ENCODE assay signal across 11 cellular contexts in the genomic region with DNA sequence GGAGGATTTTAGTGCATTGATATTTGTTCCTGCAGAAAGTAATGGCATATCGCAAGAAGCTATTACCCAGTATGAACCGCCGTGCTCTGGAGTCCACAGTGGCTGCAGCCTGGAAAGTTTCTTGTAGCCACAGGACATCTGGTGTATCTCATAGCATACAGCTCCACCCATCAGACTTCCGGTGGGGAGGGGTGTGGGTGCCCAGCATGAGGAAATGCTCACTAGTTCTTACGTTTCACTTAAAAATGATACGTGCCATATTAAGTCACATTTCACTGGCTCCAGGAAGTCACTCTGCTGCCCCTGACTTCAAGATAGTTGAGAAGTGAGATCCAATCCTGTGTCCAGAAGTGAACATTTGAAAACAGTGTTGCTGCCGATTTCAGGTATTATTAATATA.
A peak's percentile ranks its signal among the peaks of the same experiment; 100 is the strongest.
DNase-seq lines count a peak whose midpoint lies in the region; ATAC-seq, FAIRE-seq and TF ChIP-seq lines count a peak whose summit lies in the region.
"Had no signal": no experiment of that assay in that cellular context is flagged by ENCODE, and none has a peak within 500 bp of the region (broad histone marks: within the 10 kb centered on the region; RNA-seq: fewer than 3 reads in every experiment).

No MANE protein-coding gene starts in this region.

- H3K4me3 Mint-ChIP-seq in activated naive CD8-positive, alpha-beta T cell treated with anti-CD3 and anti-CD28 coated beads, Interleukin-2, amount 10 ng/mL, durations not matched to agents 7 days and 5 days: peak overlapping the region; percentile 13
- H3K4me3 Mint-ChIP-seq in activated naive CD8-positive, alpha-beta T cell treated with anti-CD3 and anti-CD28 coated beads for 36 hours: no peak overlapping the region
- H3K4me3 Mint-ChIP-seq in stimulated activated memory B cell treated with anti-CD40 and anti-IgM and Interleukin-4, amounts not matched to agents 10 μg/mL and 1 μg/mL and 100 μg/mL, for 72 hours: no peak overlapping the region
- H3K4me3 Mint-ChIP-seq in effector memory CD8-positive, alpha-beta T cell: no peak overlapping the region

- H3K4me1 ChIP-seq in OCI-LY3 (ENCODE audit: low read length): no peaks in the 10 kb centered on the region
- H3K4me1 ChIP-seq in endothelial cell of umbilical vein (ENCODE audit: control insufficient read depth, extremely low read depth, insufficient read depth, low read length): no peaks in the 10 kb centered on the region
- H3K4me1 ChIP-seq in mammary epithelial cell (ENCODE audit: insufficient read depth, low read length): no peaks in the 10 kb centered on the region
- H3K4me1 ChIP-seq: SJSA1 had no signal

- intact Hi-C loops in endothelial cell of umbilical vein (cut with micrococcal nuclease): no loop called here
- intact Hi-C loops in mammary epithelial cell (cut with micrococcal nuclease): no loop called here

- ATAC-seq in activated naive CD8-positive, alpha-beta T cell treated with anti-CD3 and anti-CD28 coated beads, Interleukin-2, amount 10 ng/mL, durations not matched to agents 7 days and 5 days (ENCODE audit: low read depth): peak; percentile 52
- ATAC-seq in stimulated activated memory B cell treated with anti-CD40 and anti-IgM and Interleukin-4, amounts not matched to agents 10 μg/mL and 1 μg/mL and 100 μg/mL, for 72 hours: peak; percentile 57
- no peak for ATAC-seq in effector memory CD8-positive, alpha-beta T cell (replicated peaks)

- dilution Hi-C loops in endothelial cell of umbilical vein (cut with MboI; ENCODE audit: extremely low pct_ligation_motif_present, low sequenced_read_pairs): no loop called here
- dilution Hi-C loops in mammary epithelial cell (cut with HindIII; ENCODE audit: low sequenced_read_pairs): no loop called here

- in situ Hi-C loops in brain microvascular endothelial cell (cut with HindIII; ENCODE audit: low pct_ligation_motif_present, low sequenced_read_pairs): no loop called here
- in situ Hi-C loops in mammary epithelial cell (cut with MboI; ENCODE audit: low sequenced_read_pairs in 2 of 2): no loop called here

- no peaks in the 10 kb centered on the region for H3K79me2 ChIP-seq in OCI-LY3 (ENCODE audit: low read length)
- no peaks in the 10 kb centered on the region for H3K79me2 ChIP-seq in endothelial cell of umbilical vein (ENCODE audit: control insufficient read depth, insufficient read depth, low read length)
- H3K79me2 ChIP-seq in mammary epithelial cell (ENCODE audit: insufficient read depth, low read length): no peaks in the 10 kb centered on the region

- H3K27ac ChIP-seq in OCI-LY3 (ENCODE audit: low read length): no peak overlapping the region
- no peak overlapping the region for H3K27ac ChIP-seq in endothelial cell of umbilical vein (ENCODE audit: insufficient read depth, low read depth, low read length)
- no peak overlapping the region for H3K27ac ChIP-seq in brain microvascular endothelial cell
- H3K27ac ChIP-seq in mammary epithelial cell (ENCODE audit: insufficient read depth, low read depth, low read length): no peak overlapping the region
- H3K27ac ChIP-seq: SJSA1 had no signal

- CTCF ChIA-PET in endothelial cell of umbilical vein (lab: Charles Lee) (interaction anchor here (1.1 to 7.5 kb wide), 2 partner anchors 15 to 472 kb away, joined by 3 to 68 read pairs; no protein-coding TSS in a partner anchor), mammary epithelial cell (lab: Charles Lee; ENCODE audit: low non-redundant PET) (no interaction called here)

- H3K27me3 Mint-ChIP-seq in activated naive CD8-positive, alpha-beta T cell treated with anti-CD3 and anti-CD28 coated beads, Interleukin-2, amount 10 ng/mL, durations not matched to agents 7 days and 5 days: no peaks in the 10 kb centered on the region
- no peaks in the 10 kb centered on the region for H3K27me3 Mint-ChIP-seq in activated naive CD8-positive, alpha-beta T cell treated with anti-CD3 and anti-CD28 coated beads for 36 hours
- H3K27me3 Mint-ChIP-seq in stimulated activated memory B cell treated with anti-CD40 and anti-IgM and Interleukin-4, amounts not matched to agents 10 μg/mL and 1 μg/mL and 100 μg/mL, for 72 hours: no peaks in the 10 kb centered on the region
- H3K27me3 Mint-ChIP-seq in effector memory CD8-positive, alpha-beta T cell: no peaks in the 10 kb centered on the region

- POLR2A ChIA-PET in activated naive CD8-positive, alpha-beta T cell treated with anti-CD3 and anti-CD28 coated beads, Interleukin-2, amount 10 ng/mL, durations not matched to agents 7 days and 5 days (lab: Charles Lee): no interaction called here
- POLR2A ChIA-PET in endothelial cell of umbilical vein (lab: Charles Lee): no interaction called here

- TF ChIP-seq POLR2A in endothelial cell of umbilical vein (IDR thresholded peaks at IDR 0.05; ENCODE audit: low read depth, low read length): no peak

- H2AFZ ChIP-seq in OCI-LY3 (ENCODE audit: low read depth, low read length): peak overlapping the region; percentile 41; the same call in 1 of the 2 replicates
- H2AFZ ChIP-seq in endothelial cell of umbilical vein (ENCODE audit: low read depth, low read length): peak overlapping the region; percentile 62
- H2AFZ ChIP-seq in mammary epithelial cell (ENCODE audit: low read depth, low read length): no peak overlapping the region

- H3K9me3 ChIP-seq in OCI-LY3 (ENCODE audit: insufficient read depth, low read length): no peaks in the 10 kb centered on the region
- H3K9me3 ChIP-seq in endothelial cell of umbilical vein (replicated peaks; ENCODE audit: control insufficient read depth, insufficient read depth, low read length): no peaks in the 10 kb centered on the region
- H3K9me3 ChIP-seq in mammary epithelial cell (replicated peaks; ENCODE audit: insufficient read depth, low read length): peaks cover 2% of the 10 kb centered on the region
- H3K9me3 ChIP-seq: SJSA1 had no signal

- H3K4me2 ChIP-seq in OCI-LY3 (ENCODE audit: low read length) (no peak overlapping the region), endothelial cell of umbilical vein (ENCODE audit: insufficient read depth, low read length) (no peak overlapping the region), mammary epithelial cell (ENCODE audit: insufficient read depth, low read depth, low read length) (no peak overlapping the region)

- BruUV-seq in endothelial cell of umbilical vein (replicated peaks; lab: Mats Ljungman, UMichigan): no TSS peak
- BruUV-seq in mammary epithelial cell (replicated peaks; lab: Mats Ljungman, UMichigan): no TSS peak

- H3K36me3 ChIP-seq in OCI-LY3 (replicated peaks; ENCODE audit: low read depth, low read length) (no peaks in the 10 kb centered on the region), endothelial cell of umbilical vein (ENCODE audit: control insufficient read depth in 2 of 2, extremely low read depth in 1 of 2, insufficient read depth in 2 of 2, low read length in 2 of 2) (no peaks in the 10 kb centered on the region), brain microvascular endothelial cell (replicated peaks) (no peaks in the 10 kb centered on the region), mammary epithelial cell (ENCODE audit: insufficient read depth, low read length) (no peaks in the 10 kb centered on the region)
- H3K36me3 ChIP-seq: SJSA1 had no signal

- H3K9ac ChIP-seq in OCI-LY3 (ENCODE audit: low read length) (no peak overlapping the region), endothelial cell of umbilical vein (replicated peaks; ENCODE audit: extremely low read depth, insufficient read depth, low read length) (no peak overlapping the region), mammary epithelial cell (ENCODE audit: insufficient read depth, low read length) (no peak overlapping the region)

- FAIRE-seq in endothelial cell of umbilical vein (lab: Jason Lieb, UNC): no peak

- TF ChIP-seq CTCF in OCI-LY3 (IDR thresholded peaks at IDR 0.05; ENCODE audit: low read depth, low read length): no peak
- TF ChIP-seq CTCF in endothelial cell of umbilical vein (IDR thresholded peaks at IDR 0.05; ENCODE audit: extremely low read depth in 1 of 2, insufficient read depth in 1 of 2, low read depth in 1 of 2, low read length in 2 of 2): no peak
- no peak for TF ChIP-seq CTCF in brain microvascular endothelial cell (IDR thresholded peaks at IDR 0.05; ENCODE audit: low read depth, low read length, missing control alignments)
- no peak for TF ChIP-seq CTCF in mammary epithelial cell (conservative IDR thresholded peaks at IDR 0.05 in 1 of 2, IDR thresholded peaks at IDR 0.05 in 1 of 2; ENCODE audit: extremely low read depth in 1 of 2, insufficient read depth in 1 of 2, low read depth in 1 of 2, low read length in 2 of 2)

- no peaks in the 10 kb centered on the region for H3K27me3 ChIP-seq in OCI-LY3 (ENCODE audit: low read depth, low read length)
- H3K27me3 ChIP-seq in endothelial cell of umbilical vein (ENCODE audit: control insufficient read depth in 2 of 2, insufficient read depth in 2 of 2, low read length in 2 of 2): no peaks in the 10 kb centered on the region
- no peaks in the 10 kb centered on the region for H3K27me3 ChIP-seq in brain microvascular endothelial cell (replicated peaks)
- no peaks in the 10 kb centered on the region for H3K27me3 ChIP-seq in mammary epithelial cell (ENCODE audit: insufficient read depth, low read length)
- H3K27me3 ChIP-seq: SJSA1 had no signal

- H3K4me3 ChIP-seq in OCI-LY3 (ENCODE audit: low read length) (no peak overlapping the region), endothelial cell of umbilical vein (replicated peaks in 1 of 3; ENCODE audit: insufficient read depth in 1 of 3, low read depth in 1 of 3, low read length in 3 of 3) (no peak overlapping the region), brain microvascular endothelial cell (ENCODE audit: low read depth, low read length) (no peak overlapping the region), mammary epithelial cell (replicated peaks in 1 of 3; ENCODE audit: insufficient read depth in 1 of 3, low read depth in 2 of 3, low read length in 3 of 3) (no peak overlapping the region)
- H3K4me3 ChIP-seq: SJSA1 had no signal

- no peaks in the 10 kb centered on the region for H3K9me1 ChIP-seq in endothelial cell of umbilical vein (replicated peaks; ENCODE audit: control insufficient read depth, extremely low read depth, insufficient read depth, low read length)

- no peak for DNase-seq in activated naive CD8-positive, alpha-beta T cell treated with anti-CD3 and anti-CD28 coated beads, Interleukin-2, amount 10 ng/mL, durations not matched to agents 7 days and 5 days
- no peak for DNase-seq in activated naive CD8-positive, alpha-beta T cell treated with anti-CD3 and anti-CD28 coated beads for 36 hours
- DNase-seq in endothelial cell of umbilical vein (ENCODE audit: low read depth, low spot score) (no peak), brain microvascular endothelial cell (no peak), mammary epithelial cell (no peak)
- no peak for DNase-seq in effector memory CD8-positive, alpha-beta T cell
- DNase-seq: activated CD8-positive, alpha-beta memory T cell treated with anti-CD3 and anti-CD28 coated beads, Interleukin-2, amount 50 U/mL, for 48 hours; NCI-H1694 had no signal

- H3K36me3 Mint-ChIP-seq in activated naive CD8-positive, alpha-beta T cell treated with anti-CD3 and anti-CD28 coated beads, Interleukin-2, amount 10 ng/mL, durations not matched to agents 7 days and 5 days: no peaks in the 10 kb centered on the region
- no peaks in the 10 kb centered on the region for H3K36me3 Mint-ChIP-seq in activated naive CD8-positive, alpha-beta T cell treated with anti-CD3 and anti-CD28 coated beads for 36 hours
- H3K36me3 Mint-ChIP-seq in stimulated activated memory B cell treated with anti-CD40 and anti-IgM and Interleukin-4, amounts not matched to agents 10 μg/mL and 1 μg/mL and 100 μg/mL, for 72 hours: no peaks in the 10 kb centered on the region
- no peaks in the 10 kb centered on the region for H3K36me3 Mint-ChIP-seq in effector memory CD8-positive, alpha-beta T cell (ENCODE audit: insufficient read depth)

- H3K27ac Mint-ChIP-seq in activated naive CD8-positive, alpha-beta T cell treated with anti-CD3 and anti-CD28 coated beads, Interleukin-2, amount 10 ng/mL, durations not matched to agents 7 days and 5 days: peak overlapping the region; percentile 34
- H3K27ac Mint-ChIP-seq in activated naive CD8-positive, alpha-beta T cell treated with anti-CD3 and anti-CD28 coated beads for 36 hours: no peak overlapping the region
- H3K27ac Mint-ChIP-seq in stimulated activated memory B cell treated with anti-CD40 and anti-IgM and Interleukin-4, amounts not matched to agents 10 μg/mL and 1 μg/mL and 100 μg/mL, for 72 hours: no peak overlapping the region
- H3K27ac Mint-ChIP-seq in effector memory CD8-positive, alpha-beta T cell: no peak overlapping the region

- 86% methylated on average over 7 of the region's 7 CpGs for WGBS in mammary epithelial cell (ENCODE audit: low coverage, missing lambda C conversion rate)

- H4K20me1 ChIP-seq in OCI-LY3 (ENCODE audit: insufficient read depth, low read length) (no peaks in the 10 kb centered on the region), endothelial cell of umbilical vein (replicated peaks; ENCODE audit: control insufficient read depth, extremely low read depth, insufficient read depth, low read length) (no peaks in the 10 kb centered on the region), mammary epithelial cell (ENCODE audit: insufficient read depth, low read length) (no peaks in the 10 kb centered on the region)

- H3K9me3 Mint-ChIP-seq in activated naive CD8-positive, alpha-beta T cell treated with anti-CD3 and anti-CD28 coated beads, Interleukin-2, amount 10 ng/mL, durations not matched to agents 7 days and 5 days: no peaks in the 10 kb centered on the region
- peaks cover 2% of the 10 kb centered on the region for H3K9me3 Mint-ChIP-seq in activated naive CD8-positive, alpha-beta T cell treated with anti-CD3 and anti-CD28 coated beads for 36 hours
- H3K9me3 Mint-ChIP-seq in stimulated activated memory B cell treated with anti-CD40 and anti-IgM and Interleukin-4, amounts not matched to agents 10 μg/mL and 1 μg/mL and 100 μg/mL, for 72 hours: peaks cover 6% of the 10 kb centered on the region
- peaks cover 2 to 21% of the 10 kb centered on the region in 2 donors for H3K9me3 Mint-ChIP-seq in effector memory CD8-positive, alpha-beta T cell

- H3K4me1 Mint-ChIP-seq in activated naive CD8-positive, alpha-beta T cell treated with anti-CD3 and anti-CD28 coated beads, Interleukin-2, amount 10 ng/mL, durations not matched to agents 7 days and 5 days: no peaks in the 10 kb centered on the region
- no peaks in the 10 kb centered on the region for H3K4me1 Mint-ChIP-seq in activated naive CD8-positive, alpha-beta T cell treated with anti-CD3 and anti-CD28 coated beads for 36 hours
- H3K4me1 Mint-ChIP-seq in stimulated activated memory B cell treated with anti-CD40 and anti-IgM and Interleukin-4, amounts not matched to agents 10 μg/mL and 1 μg/mL and 100 μg/mL, for 72 hours: no peaks in the 10 kb centered on the region
- no peaks in the 10 kb centered on the region for H3K4me1 Mint-ChIP-seq in effector memory CD8-positive, alpha-beta T cell (ENCODE audit: low read depth in 2 of 2)
